In genomic region chr2:96509847-96510230, GRCh38 we compare ENCODE assay signal across 16 cellular contexts. TPM values are rescaled to one million over a fixed set of nuclear protein-coding genes. Genes with fewer than 3 reads are reported as not detected.
DNase-seq lines count a peak whose midpoint lies in the region; ATAC-seq and TF ChIP-seq lines count a peak whose summit lies in the region.
"Had no signal": no experiment of that assay in that cellular context is flagged by ENCODE, and none has a peak within 500 bp of the region (broad histone marks: within the 10 kb centered on the region; RNA-seq: fewer than 3 reads in every experiment).

No MANE protein-coding gene starts in this region.

- H3K79me2 ChIP-seq in DOHH2 (ENCODE audit: control insufficient read depth, low read length): no peaks in the 10 kb centered on the region
- no peaks in the 10 kb centered on the region for H3K79me2 ChIP-seq in KMS-11 (ENCODE audit: insufficient read depth, low read depth)
- no peaks in the 10 kb centered on the region for H3K79me2 ChIP-seq in parathyroid adenoma

- H3K36me3 ChIP-seq in DOHH2 (ENCODE audit: control insufficient read depth, low read length): no peaks in the 10 kb centered on the region
- H3K36me3 ChIP-seq in KMS-11 (ENCODE audit: insufficient read depth): no peaks in the 10 kb centered on the region
- no peaks in the 10 kb centered on the region for H3K36me3 ChIP-seq in parathyroid adenoma (ENCODE audit: control insufficient read depth, insufficient read depth, low read length)
- H3K36me3 ChIP-seq: cardiac muscle cell, heart left ventricle, pancreas had no signal

- H3K9me3 ChIP-seq in DOHH2 (ENCODE audit: control insufficient read depth, insufficient read depth, low read length) (no peaks in the 10 kb centered on the region), parathyroid adenoma (ENCODE audit: control insufficient read depth, low read length) (no peaks in the 10 kb centered on the region)
- H3K9me3 ChIP-seq: heart left ventricle, pancreas had no signal

- H2AFZ ChIP-seq in KMS-11 (ENCODE audit: low read depth): peak overlapping the region; percentile 71
- H2AFZ ChIP-seq in parathyroid adenoma: peak overlapping the region; percentile 77

- DNase-seq in coronary artery (ENCODE audit: low spot score) (peak; percentile 68), mucosa of gallbladder (ENCODE audit: low spot score) (no peak), KG1 (lab: John Stamatoyannopoulos, UW) (no peak), NCI-H128 (lab: John Stamatoyannopoulos, UW; ENCODE audit: unreplicated experiment) (no peak)
- DNase-seq: NCI-H1436 treated with DMSO at 0.1 percent for 48 hours had no signal

- H3K4me1 ChIP-seq in DOHH2 (ENCODE audit: control insufficient read depth, low read length) (peaks cover 20% of the 10 kb centered on the region), KMS-11 (ENCODE audit: low read depth, poor library complexity, severe bottlenecking) (peaks cover 17% of the 10 kb centered on the region), parathyroid adenoma (peaks cover 6% of the 10 kb centered on the region)

- peak overlapping the region; percentile 61 for H3K4me2 ChIP-seq in DOHH2 (ENCODE audit: low read length)
- peak overlapping the region; percentile 51; the same call in 1 of the 2 replicates for H3K4me2 ChIP-seq in KMS-11
- no peak overlapping the region for H3K4me2 ChIP-seq in parathyroid adenoma (ENCODE audit: low read length)

- peak overlapping the region; percentile 37 for H3K4me3 ChIP-seq in DOHH2 (ENCODE audit: low read length)
- no peak overlapping the region for H3K4me3 ChIP-seq in KMS-11 (IDR thresholded peaks at IDR 0.05; ENCODE audit: insufficient read depth, low read depth, low read length)
- H3K4me3 ChIP-seq in coronary artery: no peak overlapping the region
- no peak overlapping the region for H3K4me3 ChIP-seq in parathyroid adenoma (ENCODE audit: low read depth, low read length)
- H3K4me3 ChIP-seq: cardiac muscle cell, heart left ventricle, lung had no signal

- H3K27me3 ChIP-seq in DOHH2 (ENCODE audit: control insufficient read depth, low read length): peaks cover 22% of the 10 kb centered on the region
- no peaks in the 10 kb centered on the region for H3K27me3 ChIP-seq in KMS-11 (ENCODE audit: insufficient read depth, low read depth)
- no peaks in the 10 kb centered on the region for H3K27me3 ChIP-seq in parathyroid adenoma (ENCODE audit: control insufficient read depth, insufficient read depth, low read length)
- H3K27me3 ChIP-seq: heart left ventricle, pancreas had no signal

- no peaks in the 10 kb centered on the region for H3K9me2 ChIP-seq in DOHH2 (replicated peaks; ENCODE audit: control insufficient read depth, low read length)

- ATAC-seq in GM18519 (IDR thresholded peaks at IDR 0.05; ENCODE audit: low FRiP score, unreplicated experiment): no peak

- no peaks in the 10 kb centered on the region for H3F3A ChIP-seq in DOHH2 (ENCODE audit: control insufficient read depth, insufficient read depth)

- TF ChIP-seq CTCF in DOHH2 (IDR thresholded peaks at IDR 0.05; ENCODE audit: low read depth, low read length, poor library complexity, severe bottlenecking) (no peak), KMS-11 (conservative IDR thresholded peaks at IDR 0.05; ENCODE audit: low read depth, low read length) (no peak), coronary artery (IDR thresholded peaks at IDR 0.05) (no peak), parathyroid adenoma (IDR thresholded peaks at IDR 0.05) (no peak)

- H3K9ac ChIP-seq in KMS-11 (no peak overlapping the region), parathyroid adenoma (no peak overlapping the region)

- no peaks in the 10 kb centered on the region for H4K20me1 ChIP-seq in DOHH2 (ENCODE audit: control insufficient read depth, insufficient read depth, low read depth, low read length)
- no peaks in the 10 kb centered on the region for H4K20me1 ChIP-seq in KMS-11 (ENCODE audit: insufficient read depth)

- H3K27ac ChIP-seq in DOHH2 (ENCODE audit: low read depth, low read length): no peak overlapping the region
- H3K27ac ChIP-seq in KMS-11: no peak overlapping the region
- H3K27ac ChIP-seq in coronary artery: no peak overlapping the region
- no peak overlapping the region for H3K27ac ChIP-seq in parathyroid adenoma
- H3K27ac ChIP-seq: cardiac muscle cell, heart left ventricle, pancreas had no signal

RNA-seq across cellular contexts. Expression of gene NEURL3, which starts 4.7 kb away (rescaled TPM):
- 3.7 TPM for total RNA-seq in mucosa of gallbladder
- total RNA-seq: cardiac muscle cell; CD4-positive, alpha-beta T cell; endothelial cell of umbilical vein; myocyte had no signal

RNA-seq across cellular contexts. Expression of gene ARID5A, which starts 26.7 kb away (rescaled TPM):
- total RNA-seq in mucosa of gallbladder: 30.2 TPM
